ENCODE assay signal across 21 cellular contexts in the genomic region with DNA sequence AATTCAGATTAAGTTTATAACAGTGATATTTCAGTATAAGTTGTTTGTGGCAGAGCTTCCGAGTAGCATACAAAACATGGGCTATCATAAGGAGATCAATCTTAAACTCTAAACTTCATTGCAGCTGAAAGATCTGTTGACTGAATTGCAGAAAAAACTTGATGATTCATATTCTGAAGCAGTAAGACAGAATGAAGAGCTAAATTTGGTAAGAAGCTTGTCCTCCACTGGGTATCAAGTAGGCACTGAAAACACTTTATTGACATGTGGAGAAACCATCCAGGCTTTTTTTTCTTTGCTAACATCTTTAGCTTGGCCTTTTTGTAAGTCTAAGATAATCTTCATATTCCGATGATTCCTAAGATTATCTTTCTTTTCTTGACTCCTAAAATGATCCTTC.
"Had no signal": no experiment of that assay in that cellular context is flagged by ENCODE, and none has a peak within 500 bp of the region (broad histone marks: within the 10 kb centered on the region; RNA-seq: fewer than 3 reads in every experiment).

No MANE protein-coding gene starts in this region.

- ATAC-seq: foreskin keratinocyte, heart right ventricle, left lobe of liver, lower lobe of right lung, pancreas, sciatic nerve had no signal

- H3K27ac ChIP-seq: coronary artery, foreskin keratinocyte, heart right ventricle, lower lobe of right lung, pancreas, prostate gland, skin epidermis, tibial artery, upper lobe of left lung, uterus had no signal

- H3K36me3 ChIP-seq: uterus had no signal

- DNase-seq: effector CD4-positive, alpha-beta T cell; endodermal cell; erythroblast; foreskin keratinocyte; heart right ventricle; hypothalamus; islet precursor cell; lower lobe of right lung; naive B cell; occipital lobe; pancreas; retina; stimulated activated naive CD4-positive, alpha-beta T cell; tibial artery; upper lobe of left lung; uterus had no signal

- H3K4me1 ChIP-seq: foreskin keratinocyte, lower lobe of right lung, pancreas, prostate gland, tibial artery, upper lobe of left lung, uterus had no signal

- H3K27me3 ChIP-seq: foreskin keratinocyte, heart right ventricle, pancreas, tibial artery, upper lobe of left lung, uterus had no signal

- H3K4me3 ChIP-seq: coronary artery, heart right ventricle, lower lobe of right lung, pancreas, prostate gland, skin epidermis, tibial artery, upper lobe of left lung, uterus had no signal

- H3K9me3 ChIP-seq: heart right ventricle, lower lobe of right lung, pancreas, prostate gland, tibial artery, upper lobe of left lung, uterus had no signal
